ENCODE assay signal across 18 cellular contexts in genomic region chr5:158407801-158408200, GRCh38.
DNase-seq lines count a peak whose midpoint lies in the region; ATAC-seq and TF ChIP-seq lines count a peak whose summit lies in the region.
"Had no signal": no experiment of that assay in that cellular context is flagged by ENCODE, and none has a peak within 500 bp of the region (broad histone marks: within the 10 kb centered on the region; RNA-seq: fewer than 3 reads in every experiment).

No MANE protein-coding gene starts in this region.

- H3K4me1 Mint-ChIP-seq in chondrocyte (ENCODE audit: low read depth): peaks cover 33% of the 10 kb centered on the region

- H3K9me3 Mint-ChIP-seq in chondrocyte (ENCODE audit: low read depth): peaks cover 14% of the 10 kb centered on the region

- H3K36me3 Mint-ChIP-seq in chondrocyte (ENCODE audit: low read depth): peaks cover 5% of the 10 kb centered on the region

- H3K27me3 Mint-ChIP-seq in chondrocyte (ENCODE audit: low read depth): no peaks in the 10 kb centered on the region

- intact Hi-C loops in psoas muscle (cut with DNase I): no loop called here

- DNase-seq in NCI-H226 (peak; percentile 16), chondrocyte (ENCODE audit: low spot score) (no peak), iris pigment epithelial cell (ENCODE audit: low read depth) (peak; percentile 35), Kasumi-1 (lab: John Stamatoyannopoulos, UW) (no peak), activated T-cell treated with anti-CD3 and anti-CD28 coated beads for 4 hours (no peak), psoas muscle (no peak)
- no peak for DNase-seq in effector CD4-positive, alpha-beta T cell
- DNase-seq: DMS 273 treated with DMSO at 0.1 percent for 48 hours; GDM1; Karpas-422; NCI-H1417; NCI-H187 treated with DMSO at 0.1 percent for 48 hours; NCI-H446; NK-92 treated with Interleukin-12 subunit alpha and Interleukin-12 subunit beta, amount 100 ng/mL, for 24 hours; SJCRH30 had no signal

- H3K27ac Mint-ChIP-seq in chondrocyte (ENCODE audit: unreplicated experiment): peak overlapping the region; percentile 68

- H3K27ac ChIP-seq in ACC112 (ENCODE audit: low read depth, low read length) (peak overlapping the region; percentile 90), psoas muscle (no peak overlapping the region)
- H3K27ac ChIP-seq: C4-2B, RWPE1, SJCRH30 had no signal

- H3K4me3 ChIP-seq in ACC112 (ENCODE audit: low read depth, low read length) (no peak overlapping the region), psoas muscle (no peak overlapping the region)
- H3K4me3 ChIP-seq: SJCRH30 had no signal

- no peak overlapping the region for H3K4me3 Mint-ChIP-seq in chondrocyte (ENCODE audit: unreplicated experiment)

- H2AFZ ChIP-seq in ACC112 (ENCODE audit: low read length, unreplicated experiment): no peak overlapping the region

- peak; percentile 11 for TF ChIP-seq CTCF in chondrocyte (IDR thresholded peaks at IDR 0.05)
- no peak for TF ChIP-seq CTCF in psoas muscle (IDR thresholded peaks at IDR 0.05)

- no peak for ATAC-seq in psoas muscle

- H3K36me3 ChIP-seq in ACC112 (ENCODE audit: insufficient read depth, low read length): no peaks in the 10 kb centered on the region
- H3K36me3 ChIP-seq in psoas muscle (ENCODE audit: insufficient read depth in 1 of 2, low read depth in 1 of 2): no peaks in the 10 kb centered on the region
- H3K36me3 ChIP-seq: SJCRH30 had no signal

- H3K4me1 ChIP-seq in ACC112 (ENCODE audit: control insufficient read depth, insufficient read depth, low read length, unreplicated experiment): peaks cover 11% of the 10 kb centered on the region
- H3K4me1 ChIP-seq in psoas muscle: no peaks in the 10 kb centered on the region

- H3K9me3 ChIP-seq in psoas muscle: no peaks in the 10 kb centered on the region
- H3K9me3 ChIP-seq: SJCRH30 had no signal

- H3K27me3 ChIP-seq in ACC112 (ENCODE audit: insufficient read depth, low read length) (no peaks in the 10 kb centered on the region), psoas muscle (ENCODE audit: insufficient read depth in 3 of 3, low read length in 2 of 3) (no peaks in the 10 kb centered on the region)
- H3K27me3 ChIP-seq: SJCRH30 had no signal

- H3K79me2 ChIP-seq in ACC112 (ENCODE audit: control insufficient read depth, insufficient read depth, low read length, unreplicated experiment): no peaks in the 10 kb centered on the region

Comparison
In these comparisons a context has a peak if more than half of its experiments do, and no peak if none do; other contexts are left out.
1. DNase-seq: peak in NCI-H226 (single experiment) and iris pigment epithelial cell (single experiment); none in chondrocyte (single experiment), Kasumi-1 (0 of 2), activated T-cell treated with anti-CD3 and anti-CD28 coated beads for 4 hours (single experiment), psoas muscle (0 of 2) and effector CD4-positive, alpha-beta T cell (single experiment).